ENCODE assay signal across 1 cellular context in the genomic region with DNA sequence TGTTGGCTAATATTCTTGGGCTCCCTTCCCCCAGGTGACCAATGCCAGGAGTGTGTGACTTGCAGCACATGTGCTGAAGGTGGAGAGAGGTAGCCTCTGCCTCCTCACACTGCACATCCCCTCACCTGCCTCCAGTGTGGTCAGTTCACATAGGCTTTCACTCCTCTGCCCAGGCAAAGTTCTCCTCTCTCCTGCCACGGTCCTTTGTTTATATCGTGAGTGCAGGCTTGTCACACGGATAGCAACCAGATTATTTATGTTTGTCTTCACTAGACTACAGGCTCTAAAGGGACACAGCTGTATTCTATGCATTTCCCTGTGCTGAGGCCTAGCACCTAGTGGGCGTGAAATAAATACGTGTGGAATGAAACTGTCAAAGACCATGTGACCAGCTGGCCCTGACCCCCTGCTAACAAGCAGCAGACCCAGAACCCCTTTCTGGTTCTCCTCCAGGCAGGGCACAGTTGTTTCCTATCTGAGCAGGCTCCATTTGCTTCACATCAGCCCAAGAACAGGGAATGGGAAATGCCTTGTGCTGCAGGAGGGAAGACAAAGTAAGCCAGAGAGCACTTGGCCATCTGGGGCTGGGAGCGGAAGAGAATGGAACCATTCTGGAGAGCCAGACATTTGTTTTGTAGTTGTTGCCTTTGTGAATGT.
A peak's percentile ranks its signal among the peaks of the same experiment; 100 is the strongest.
TF ChIP-seq lines count a peak whose summit lies in the region.

No MANE protein-coding gene starts in this region.

TF ChIP-seq in HepG2, 621 proteins besides CTCF, POLR2A, EP300 and RAD21 (continued from another document):
- TF ChIP-seq THAP9 (CRISPR knock-in tag; IDR thresholded peaks at IDR 0.05; ENCODE audit: borderline replicate concordance) = no peak
- TF ChIP-seq ZBTB7B (CRISPR knock-in tag; IDR thresholded peaks at IDR 0.05) = no peak
- no peak; the same call in 1 of the 2 replicates for TF ChIP-seq ZSCAN22 (CRISPR knock-in tag; IDR thresholded peaks at IDR 0.05)
- TF ChIP-seq SMAD1 (CRISPR knock-in tag; IDR thresholded peaks at IDR 0.05; ENCODE audit: borderline replicate concordance, low read depth) = no peak
- TF ChIP-seq ZNF558 (CRISPR knock-in tag; IDR thresholded peaks at IDR 0.05; ENCODE audit: borderline replicate concordance) = no peak
- 0 out of 2 replicates have a peak, but pooled peaks have one; percentile 31 for TF ChIP-seq MTA1 (CRISPR knock-in tag; IDR thresholded peaks at IDR 0.05; ENCODE audit: borderline replicate concordance)
- TF ChIP-seq MED13 (CRISPR knock-in tag; IDR thresholded peaks at IDR 0.05) = 0 out of 2 replicates have a peak, but pooled peaks have one; percentile 9
- no peak for TF ChIP-seq KDM5A (IDR thresholded peaks at IDR 0.05; ENCODE audit: borderline replicate concordance, low read length)
- TF ChIP-seq ZNF230 (CRISPR knock-in tag; IDR thresholded peaks at IDR 0.05) = no peak
- peak; percentile 62; the same call in 1 of the 2 replicates for TF ChIP-seq ZNF556 (CRISPR knock-in tag; IDR thresholded peaks at IDR 0.05; ENCODE audit: borderline replicate concordance)
- TF ChIP-seq ZNF432 (CRISPR knock-in tag; IDR thresholded peaks at IDR 0.05; ENCODE audit: borderline replicate concordance) = no peak
- TF ChIP-seq PPARG (CRISPR knock-in tag; conservative IDR thresholded peaks at IDR 0.05) = no peak; the same call in 1 of the 2 replicates
- TF ChIP-seq, protein P1, sequence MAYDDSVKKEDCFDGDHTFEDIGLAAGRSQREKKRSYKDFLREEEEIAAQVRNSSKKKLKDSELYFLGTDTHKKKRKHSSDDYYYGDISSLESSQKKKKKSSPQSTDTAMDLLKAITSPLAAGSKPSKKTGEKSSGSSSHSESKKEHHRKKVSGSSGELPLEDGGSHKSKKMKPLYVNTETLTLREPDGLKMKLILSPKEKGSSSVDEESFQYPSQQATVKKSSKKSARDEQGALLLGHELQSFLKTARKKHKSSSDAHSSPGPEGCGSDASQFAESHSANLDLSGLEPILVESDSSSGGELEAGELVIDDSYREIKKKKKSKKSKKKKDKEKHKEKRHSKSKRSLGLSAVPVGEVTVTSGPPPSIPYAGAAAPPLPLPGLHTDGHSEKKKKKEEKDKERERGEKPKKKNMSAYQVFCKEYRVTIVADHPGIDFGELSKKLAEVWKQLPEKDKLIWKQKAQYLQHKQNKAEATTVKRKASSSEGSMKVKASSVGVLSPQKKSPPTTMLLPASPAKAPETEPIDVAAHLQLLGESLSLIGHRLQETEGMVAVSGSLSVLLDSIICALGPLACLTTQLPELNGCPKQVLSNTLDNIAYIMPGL (CRISPR knock-in tag; IDR thresholded peaks at IDR 0.05; ENCODE audit: borderline replicate concordance in 1 of 2, low read depth in 1 of 2) = no peak
- TF ChIP-seq ZNF101 (CRISPR knock-in tag; IDR thresholded peaks at IDR 0.05; ENCODE audit: borderline replicate concordance, low read depth) = no peak
- TF ChIP-seq ZSCAN29 (CRISPR knock-in tag; conservative IDR thresholded peaks at IDR 0.05) = peak; percentile 18; the same call in 1 of the 2 replicates
- TF ChIP-seq CHD4 (IDR thresholded peaks at IDR 0.05; ENCODE audit: borderline replicate concordance, low read length) = peak; percentile 70; the same call in 1 of the 2 replicates
- peak; percentile 55; the same call in 1 of the 2 replicates for TF ChIP-seq ZNF598 (CRISPR knock-in tag; IDR thresholded peaks at IDR 0.05; ENCODE audit: borderline replicate concordance)
- TF ChIP-seq TFDP1 (CRISPR knock-in tag; IDR thresholded peaks at IDR 0.05; ENCODE audit: borderline replicate concordance) = peak; percentile 14; the same call in 1 of the 2 replicates
- TF ChIP-seq THYN1 (CRISPR knock-in tag; IDR thresholded peaks at IDR 0.05; ENCODE audit: borderline replicate concordance, low read depth) = no peak
